ENCODE assay signal across 15 cellular contexts in genomic region chr7:101200862-101201599, GRCh38. TPM values are rescaled to one million over a fixed set of nuclear protein-coding genes. Genes with fewer than 3 reads are reported as not detected.
DNase-seq lines count a peak whose midpoint lies in the region; ATAC-seq and TF ChIP-seq lines count a peak whose summit lies in the region.
"Had no signal": no experiment of that assay in that cellular context is flagged by ENCODE, and none has a peak within 500 bp of the region (broad histone marks: within the 10 kb centered on the region; RNA-seq: fewer than 3 reads in every experiment).

MOGAT3 (minus strand) TSS chr7:101201036; CDS start chr7:101200854, 182 bp downstream.

- H3K9me3 ChIP-seq in colonic mucosa (no peaks in the 10 kb centered on the region), vagina (no peaks in the 10 kb centered on the region)
- H3K9me3 ChIP-seq: BLaER1, upper lobe of left lung had no signal

- intact Hi-C loops in colonic mucosa (cut with DNase I): no loop called here
- intact Hi-C loops in vagina (cut with DNase I): no loop called here
- intact Hi-C loops in posterior vena cava (cut with DNase I): no loop called here

- no peak for TF ChIP-seq POLR2A in vagina (IDR thresholded peaks at IDR 0.05)

- H3K36me3 Mint-ChIP-seq in mesothelial cell of epicardium: peaks cover 5% of the 10 kb centered on the region

- H3K27ac ChIP-seq in colonic mucosa: peak within 1 kb of the TSS; percentile 78
- H3K27ac ChIP-seq in vagina: no peak within 1 kb of the TSS
- H3K27ac ChIP-seq: BLaER1, PC-9, upper lobe of left lung had no signal

- H3K9me3 Mint-ChIP-seq in stimulated activated naive CD8-positive, alpha-beta T cell treated with anti-CD3 and anti-CD28 coated beads, Interleukin-15, amount 100 ng/mL, for 72 hours: no peaks in the 10 kb centered on the region
- no peaks in the 10 kb centered on the region for H3K9me3 Mint-ChIP-seq in mesothelial cell of epicardium

- TF ChIP-seq CTCF in colonic mucosa (IDR thresholded peaks at IDR 0.05): no peak
- no peak for TF ChIP-seq CTCF in mesothelial cell of epicardium (IDR thresholded peaks at IDR 0.05; ENCODE audit: unreplicated experiment)
- no peak for TF ChIP-seq CTCF in vagina (IDR thresholded peaks at IDR 0.05)

- H3K4me3 ChIP-seq in colonic mucosa (peak within 1 kb of the TSS; percentile 32), vagina (peak within 1 kb of the TSS; percentile 9 to 19)
- H3K4me3 ChIP-seq: BLaER1, PC-9 had no signal

- H3K27me3 ChIP-seq in colonic mucosa (peaks cover 8% of the 10 kb centered on the region), vagina (no peaks in the 10 kb centered on the region)

- ATAC-seq in stimulated activated naive CD8-positive, alpha-beta T cell treated with anti-CD3 and anti-CD28 coated beads, Interleukin-15, amount 100 ng/mL, for 72 hours: no peak
- no peak for ATAC-seq in stimulated activated naive CD8-positive, alpha-beta T cell treated with anti-CD3 and anti-CD28 coated beads, Interleukin-15, Interleukin-2, amounts not matched to agents 100 U/mL and 50 U/mL, for 24 hours
- no peak for ATAC-seq in HG02852 (IDR thresholded peaks at IDR 0.05; ENCODE audit: unreplicated experiment)

- no peaks in the 10 kb centered on the region for H3K36me3 ChIP-seq in colonic mucosa
- H3K36me3 ChIP-seq in vagina: no peaks in the 10 kb centered on the region

- H3K4me3 Mint-ChIP-seq in stimulated activated naive CD8-positive, alpha-beta T cell treated with anti-CD3 and anti-CD28 coated beads, Interleukin-15, amount 100 ng/mL, for 72 hours: peak within 1 kb of the TSS; percentile 29 to 69
- peak within 1 kb of the TSS; percentile 34 for H3K4me3 Mint-ChIP-seq in mesothelial cell of epicardium

- peaks cover 28% of the 10 kb centered on the region for H3K4me1 Mint-ChIP-seq in stimulated activated naive CD8-positive, alpha-beta T cell treated with anti-CD3 and anti-CD28 coated beads, Interleukin-15, amount 100 ng/mL, for 72 hours
- H3K4me1 Mint-ChIP-seq in mesothelial cell of epicardium: peaks cover 2% of the 10 kb centered on the region

- peaks cover 59% of the 10 kb centered on the region for H3K27me3 Mint-ChIP-seq in stimulated activated naive CD8-positive, alpha-beta T cell treated with anti-CD3 and anti-CD28 coated beads, Interleukin-15, amount 100 ng/mL, for 72 hours
- H3K27me3 Mint-ChIP-seq in mesothelial cell of epicardium (ENCODE audit: low read depth): peaks cover 56% of the 10 kb centered on the region

- H3K27ac Mint-ChIP-seq in stimulated activated naive CD8-positive, alpha-beta T cell treated with anti-CD3 and anti-CD28 coated beads, Interleukin-15, amount 100 ng/mL, for 72 hours: peak within 1 kb of the TSS in 1 of 2 donors; percentile 24
- H3K27ac Mint-ChIP-seq in mesothelial cell of epicardium: no peak within 1 kb of the TSS

- peak within 1 kb of the TSS; percentile 73 to 78 for H3K9ac ChIP-seq in colonic mucosa (ENCODE audit: low read depth in 2 of 2, low read length in 2 of 2)
- H3K9ac ChIP-seq: BLaER1 had no signal

- DNase-seq in stimulated activated naive CD8-positive, alpha-beta T cell treated with anti-CD3 and anti-CD28 coated beads, Interleukin-15, amount 100 ng/mL, for 72 hours: no peak
- no peak for DNase-seq in stimulated activated naive CD8-positive, alpha-beta T cell treated with anti-CD3 and anti-CD28 coated beads, Interleukin-15, Interleukin-2, amounts not matched to agents 100 U/mL and 50 U/mL, for 24 hours
- DNase-seq in colonic mucosa (peak; percentile 95), mesothelial cell of epicardium (ENCODE audit: low spot score in 2 of 2, unreplicated experiment in 2 of 2) (no peak), vagina (ENCODE audit: extremely low spot score in 2 of 2) (no peak), posterior vena cava (ENCODE audit: low spot score) (no peak), UCSD-AML1 (lab: John Stamatoyannopoulos, UW; ENCODE audit: unreplicated experiment) (no peak)
- DNase-seq: activated T-cell treated with anti-CD3 and anti-CD28 coated beads, Interleukin-2, amount 50 U/mL, for 1 hour; left cardiac atrium; NCI-H2107 had no signal

- H3K4me1 ChIP-seq in colonic mucosa: no peaks in the 10 kb centered on the region
- H3K4me1 ChIP-seq in vagina: peaks cover 8% of the 10 kb centered on the region

RNA-seq across cellular contexts. Expression of gene MOGAT3, which starts in this region (rescaled TPM):
- total RNA-seq in colonic mucosa: 10 to 100 TPM; 33.2 to 47.7 TPM
- not detected in 3 replicates for total RNA-seq in mesothelial cell of epicardium
- not detected for total RNA-seq in vagina
- not detected for total RNA-seq in posterior vena cava
- total RNA-seq: left cardiac atrium, PC-9, renal cortical epithelial cell, upper lobe of left lung had no signal

Comparison
In these comparisons a context has a peak if more than half of its experiments do, and no peak if none do; other contexts are left out.
1. RNA of gene MOGAT3 (total RNA-seq): 33.2 to 47.7 TPM in colonic mucosa; not detected in posterior vena cava, not detected in mesothelial cell of epicardium and not detected in vagina (single experiment); every median in the first group is over 10 times any median in the second.